In genomic region chr4:5870220-5870619, GRCh38 we compare ENCODE assay signal across 26 cellular contexts. TPM values are rescaled to one million over a fixed set of nuclear protein-coding genes. Genes with fewer than 3 reads are reported as not detected.
"Had no signal": no experiment of that assay in that cellular context is flagged by ENCODE, and none has a peak within 500 bp of the region (broad histone marks: within the 10 kb centered on the region; RNA-seq: fewer than 3 reads in every experiment).

No MANE protein-coding gene starts in this region.

- H3K4me3 Mint-ChIP-seq: activated naive CD8-positive, alpha-beta T cell; activated T-cell treated with anti-CD3 and anti-CD28 coated beads, Interleukin-2, amount 50 U/mL, for 72 hours; mesothelial cell of epicardium; naive thymus-derived CD4-positive, alpha-beta T cell had no signal

- H3K4me3 ChIP-seq: colonic mucosa, pancreas, prostate gland, skin epidermis, testis, transverse colon had no signal

- H3K27ac Mint-ChIP-seq: activated naive CD8-positive, alpha-beta T cell; activated T-cell treated with anti-CD3 and anti-CD28 coated beads, Interleukin-2, amount 50 U/mL, for 72 hours; mesothelial cell of epicardium; naive thymus-derived CD4-positive, alpha-beta T cell had no signal

- H3K27me3 ChIP-seq: colonic mucosa, pancreas, testis, transverse colon had no signal

- H3K4me1 Mint-ChIP-seq: mesothelial cell of epicardium had no signal

- H3K27ac ChIP-seq: colonic mucosa, epithelial cell of prostate, pancreas, prostate gland, skin epidermis, testis, transverse colon, VCaP had no signal

- DNase-seq: activated CD4-positive, alpha-beta T cell treated with anti-CD3 and anti-CD28 coated beads for 4 hours; activated CD4-positive, alpha-beta T cell treated with anti-CD3 and anti-CD28 coated beads, Interleukin-2, amount 50 U/mL, for 4 hours; activated effector memory CD4-positive, alpha-beta T cell treated with Interleukin-2 at 50 U/mL for 16 hours; activated naive CD4-positive, alpha-beta T cell treated with Interleukin-2 at 50 U/mL for 16 hours; activated T-cell treated with anti-CD3 and anti-CD28 coated beads for 4 hours; activated T-cell treated with anti-CD3 and anti-CD28 coated beads, Interleukin-2, amount 50 U/mL, for 72 hours; colonic mucosa; effector CD8-positive, alpha-beta T cell; left colon; naive thymus-derived CD4-positive, alpha-beta T cell; nucleus accumbens; pancreas; retina; stimulated activated CD4-positive, alpha-beta T cell treated with anti-CD3 and anti-CD28 coated beads, Interleukin-4, amount 100 ng/mL, for 4 hours; stimulated activated CD8-positive, alpha-beta memory T cell treated with anti-CD3 and anti-CD28 coated beads, Interleukin-4, amount 100 ng/mL, for 48 hours; stimulated activated naive CD4-positive, alpha-beta T cell; T-helper 9 cell; testis; transverse colon had no signal

- ATAC-seq: activated T-cell treated with anti-CD3 and anti-CD28 coated beads, Interleukin-2, amount 50 U/mL, for 72 hours; left colon; naive thymus-derived CD4-positive, alpha-beta T cell; sciatic nerve had no signal

- H3K4me1 ChIP-seq: colonic mucosa, pancreas, prostate gland, testis, transverse colon had no signal

- H3K36me3 Mint-ChIP-seq: activated naive CD8-positive, alpha-beta T cell; mesothelial cell of epicardium had no signal

RNA-seq across cellular contexts. Expression of gene CRMP1, which starts 22.7 kb away (rescaled TPM):
- total RNA-seq: activated T-cell treated with anti-CD3 and anti-CD28 coated beads, Interleukin-2, amount 50 U/mL, for 72 hours had no signal
- polyA plus RNA-seq: naive thymus-derived CD4-positive, alpha-beta T cell had no signal
